ENCODE assay signal across 29 cellular contexts in the genomic region with DNA sequence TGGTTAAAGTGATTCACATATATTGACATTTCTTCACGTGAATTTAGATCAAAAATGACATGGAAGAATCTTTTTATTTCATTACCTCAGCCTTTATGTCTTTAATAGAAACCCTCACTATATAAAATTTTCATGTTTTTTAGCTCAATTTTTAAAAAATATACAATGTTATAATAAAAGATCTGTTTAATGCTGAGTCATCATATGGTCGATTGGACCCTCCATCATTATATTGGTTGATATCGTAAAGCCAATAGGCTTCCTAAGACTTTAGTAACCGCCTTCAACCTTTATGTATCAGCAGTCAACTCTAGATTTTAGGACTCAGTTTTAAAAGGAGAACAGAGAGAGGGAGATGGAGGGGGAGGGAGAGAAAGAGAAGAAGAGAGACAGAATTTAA.
"Had no signal": no experiment of that assay in that cellular context is flagged by ENCODE, and none has a peak within 500 bp of the region (broad histone marks: within the 10 kb centered on the region; RNA-seq: fewer than 3 reads in every experiment).

No MANE protein-coding gene starts in this region.

- H3K4me3 ChIP-seq: ascending aorta, breast epithelium, cardiac muscle cell, esophagus muscularis mucosa, gastrocnemius medialis, heart left ventricle had no signal

- H3K36me3 ChIP-seq: ascending aorta, breast epithelium, cardiac muscle cell, esophagus muscularis mucosa, gastrocnemius medialis, heart left ventricle had no signal

- DNase-seq: activated CD4-positive, alpha-beta memory T cell treated with anti-CD3 and anti-CD28 coated beads, Interleukin-2, amount 10 ng/mL, durations not matched to agents 7 days and 5 days; activated CD4-positive, alpha-beta T cell treated with anti-CD3 and anti-CD28 coated beads for 36 hours; activated CD4-positive, alpha-beta T cell treated with anti-CD3 and anti-CD28 coated beads, Interleukin-2, amount 10 ng/mL, durations not matched to agents 7 days and 5 days; activated CD4-positive, alpha-beta T cell treated with anti-CD3 and anti-CD28 coated beads, Interleukin-2, amount 50 U/mL, for 4 hours; activated CD4-positive, CD25-positive, alpha-beta regulatory T cell; activated CD4-positive, CD25-positive, alpha-beta regulatory T cell treated with anti-CD3 and anti-CD28 coated beads, Interleukin-2, amount 50 U/mL, for 72 hours; activated CD8-positive, alpha-beta memory T cell treated with anti-CD3 and anti-CD28 coated beads, Interleukin-2, amount 50 U/mL, for 48 hours; activated gamma-delta T cell; activated naive CD4-positive, alpha-beta T cell; activated naive CD4-positive, alpha-beta T cell treated with anti-CD3 and anti-CD28 coated beads, Interleukin-2, amount 10 ng/mL, durations not matched to agents 7 days and 5 days; activated naive CD8-positive, alpha-beta T cell treated with anti-CD3 and anti-CD28 coated beads, Interleukin-2, amount 10 ng/mL, durations not matched to agents 7 days and 5 days; activated T-cell treated with anti-CD3 and anti-CD28 coated beads for 4 hours; activated T-cell treated with anti-CD3 and anti-CD28 coated beads, Interleukin-2, amount 50 U/mL, for 24 hours; activated T-cell treated with anti-CD3 and anti-CD28 coated beads, Interleukin-2, amount 50 U/mL, for 72 hours; cortex of kidney; dermis blood vessel endothelial cell; effector CD4-positive, alpha-beta T cell; effector memory CD8-positive, alpha-beta T cell; erythroblast; foreskin keratinocyte; gastrocnemius medialis; glutamatergic neuron; heart left ventricle; T-helper 2 cell had no signal

- H3K27ac ChIP-seq: ascending aorta, breast epithelium, cardiac muscle cell, esophagus muscularis mucosa, foreskin keratinocyte, gastrocnemius medialis, heart left ventricle had no signal

- H3K27me3 ChIP-seq: ascending aorta, breast epithelium, cardiac muscle cell, esophagus muscularis mucosa, foreskin keratinocyte, gastrocnemius medialis, heart left ventricle had no signal

- H3K9me3 ChIP-seq: ascending aorta, breast epithelium, esophagus muscularis mucosa, gastrocnemius medialis, heart left ventricle had no signal

- ATAC-seq: activated CD4-positive, alpha-beta T cell treated with anti-CD3 and anti-CD28 coated beads for 36 hours; activated naive CD4-positive, alpha-beta T cell treated with anti-CD3 and anti-CD28 coated beads, Interleukin-2, amount 50 U/mL, for 72 hours; activated T-cell treated with anti-CD3 and anti-CD28 coated beads, Interleukin-2, amount 50 U/mL, for 72 hours; effector memory CD8-positive, alpha-beta T cell; foreskin keratinocyte; gastrocnemius medialis; heart left ventricle had no signal

- H3K4me1 ChIP-seq: ascending aorta, breast epithelium, esophagus muscularis mucosa, foreskin keratinocyte, gastrocnemius medialis, heart left ventricle had no signal
